In the genomic region with DNA sequence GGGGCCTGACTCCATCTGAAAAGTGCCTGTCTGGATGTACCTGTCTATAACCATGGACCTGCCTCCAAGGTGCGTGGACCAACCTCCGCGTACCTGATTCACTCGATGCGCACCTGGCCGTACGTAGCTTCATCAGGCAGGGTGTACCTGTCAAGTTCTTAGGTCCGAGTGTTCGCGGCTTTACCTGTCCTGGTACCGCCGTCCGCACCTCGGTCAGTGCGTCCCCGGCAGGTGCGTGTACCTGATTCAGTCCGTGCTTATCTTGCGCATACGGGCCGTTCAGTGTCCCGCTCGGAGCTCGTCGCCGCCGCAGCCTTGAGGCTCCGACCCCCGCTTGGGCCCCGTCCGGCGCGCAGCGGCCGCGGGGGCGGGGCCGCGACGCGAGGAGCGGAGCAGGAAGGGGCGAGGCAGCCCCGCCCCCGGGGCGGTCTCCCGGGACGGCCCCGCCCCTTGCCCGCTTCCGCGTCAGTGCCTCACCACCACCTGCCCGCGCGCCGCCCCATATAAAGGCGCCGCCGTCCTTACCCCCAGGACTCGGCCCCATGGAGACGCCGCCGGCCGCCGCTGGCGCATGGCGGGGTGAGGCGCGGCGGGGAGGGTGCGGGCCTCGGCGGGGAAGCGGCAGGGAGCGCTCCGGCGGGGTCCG, we compare ENCODE assay signal across 8 cellular contexts. TPM values are rescaled to one million over a fixed set of nuclear protein-coding genes. Genes with fewer than 3 reads are reported as not detected.
DNase-seq lines count a peak whose midpoint lies in the region; ATAC-seq and TF ChIP-seq lines count a peak whose summit lies in the region.

A gene (plus strand): TSS at position 530 of the 646 bp plus-strand sequence. CDS start 917 bp downstream, outside the sequence.

- peak within 1 kb of the TSS; percentile 95 for H3K27ac Mint-ChIP-seq in activated T-helper 2 cell treated with anti-CD3 and anti-CD28 coated beads, Interferon-gamma antibody, Interleukin-2, Interleukin-4, amounts not matched to agents 10 μg/mL and 5 μg/mL and 100 μg/mL, durations not matched to agents 14 hours and 24 hours and 36 hours
- H3K27ac Mint-ChIP-seq in natural killer cell treated with Interleukin-12 subunit alpha and Interleukin-12 subunit beta and Interleukin-15 and Interleukin-18, amount 100 ng/mL, for 72 hours: peak within 1 kb of the TSS; percentile 99

- H3K4me2 ChIP-seq in KMS-11: peak within 1 kb of the TSS; percentile 99

- H3K27ac ChIP-seq in KMS-11 (peak within 1 kb of the TSS; percentile 63), RWPE1 (peak within 1 kb of the TSS; percentile 100)

- H3K79me2 ChIP-seq in KMS-11 (ENCODE audit: insufficient read depth, low read depth): peaks cover 48% of the 10 kb centered on the region

- H4K20me1 ChIP-seq in KMS-11 (ENCODE audit: insufficient read depth): 0 out of 2 replicates have a peak, but pooled peaks cover 3% of the 10 kb centered on the region

- TF ChIP-seq CTCF in KMS-11 (conservative IDR thresholded peaks at IDR 0.05; ENCODE audit: low read depth, low read length): no peak
- TF ChIP-seq CTCF in RWPE1 (conservative IDR thresholded peaks at IDR 0.05; ENCODE audit: low read depth): no peak
- no peak for TF ChIP-seq CTCF in fibroblast of pulmonary artery (IDR thresholded peaks at IDR 0.05; ENCODE audit: low read length, missing control alignments)

- H3K27me3 ChIP-seq in KMS-11 (ENCODE audit: insufficient read depth, low read depth): no peaks in the 10 kb centered on the region

- H2AFZ ChIP-seq in KMS-11 (ENCODE audit: low read depth): peak within 1 kb of the TSS; percentile 82

- H3K4me1 Mint-ChIP-seq in activated T-helper 2 cell treated with anti-CD3 and anti-CD28 coated beads, Interferon-gamma antibody, Interleukin-2, Interleukin-4, amounts not matched to agents 10 μg/mL and 5 μg/mL and 100 μg/mL, durations not matched to agents 14 hours and 24 hours and 36 hours (ENCODE audit: low read depth): peaks cover 40% of the 10 kb centered on the region
- H3K4me1 Mint-ChIP-seq in natural killer cell treated with Interleukin-12 subunit alpha and Interleukin-12 subunit beta and Interleukin-15 and Interleukin-18, amount 100 ng/mL, for 72 hours (ENCODE audit: low read depth in 2 of 2): peaks cover 54 to 60% of the 10 kb centered on the region in 2 donors

- H3K36me3 Mint-ChIP-seq in activated T-helper 2 cell treated with anti-CD3 and anti-CD28 coated beads, Interferon-gamma antibody, Interleukin-2, Interleukin-4, amounts not matched to agents 10 μg/mL and 5 μg/mL and 100 μg/mL, durations not matched to agents 14 hours and 24 hours and 36 hours (ENCODE audit: low read depth): peaks cover 43% of the 10 kb centered on the region
- H3K36me3 Mint-ChIP-seq in natural killer cell treated with Interleukin-12 subunit alpha and Interleukin-12 subunit beta and Interleukin-15 and Interleukin-18, amount 100 ng/mL, for 72 hours: peaks cover 28% of the 10 kb centered on the region

- no peaks in the 10 kb centered on the region; the same call in 1 of the 2 replicates for H3K36me3 ChIP-seq in KMS-11 (ENCODE audit: insufficient read depth)

- POLR2A ChIA-PET in RWPE1 (lab: Yijun Ruan, JAX; ENCODE audit: low non-redundant PET): interaction anchor here (0.7 to 4.8 kb wide), 2 partner anchors 8 to 11 kb away, joined by 3 to 19 read pairs; no protein-coding TSS in a partner anchor

- peak within 1 kb of the TSS; percentile 79 for H3K9ac ChIP-seq in KMS-11

- no peaks in the 10 kb centered on the region for H3K27me3 Mint-ChIP-seq in activated T-helper 2 cell treated with anti-CD3 and anti-CD28 coated beads, Interferon-gamma antibody, Interleukin-2, Interleukin-4, amounts not matched to agents 10 μg/mL and 5 μg/mL and 100 μg/mL, durations not matched to agents 14 hours and 24 hours and 36 hours (ENCODE audit: low read depth)
- H3K27me3 Mint-ChIP-seq in natural killer cell treated with Interleukin-12 subunit alpha and Interleukin-12 subunit beta and Interleukin-15 and Interleukin-18, amount 100 ng/mL, for 72 hours: no peaks in the 10 kb centered on the region

- peak; percentile 42 for ATAC-seq in GM21576 (IDR thresholded peaks at IDR 0.05; ENCODE audit: unreplicated experiment)
- ATAC-seq in natural killer cell treated with Interleukin-12 subunit alpha and Interleukin-12 subunit beta and Interleukin-15 and Interleukin-18, amount 100 ng/mL, for 72 hours: peak; percentile 83 to 85
- peak; percentile 60 for ATAC-seq in stimulated activated naive CD8-positive, alpha-beta T cell treated with anti-CD3 and anti-CD28 coated beads, Interleukin-15, Interleukin-2, amounts not matched to agents 100 U/mL and 50 U/mL, for 24 hours

- intact Hi-C loops in activated T-helper 2 cell treated with anti-CD3 and anti-CD28 coated beads, Interferon-gamma antibody, Interleukin-2, Interleukin-4, amounts not matched to agents 10 μg/mL and 5 μg/mL and 100 μg/mL, durations not matched to agents 14 hours and 24 hours and 36 hours (cut with micrococcal nuclease): loop anchor here (10.0 kb wide), 4 partner anchors 101 to 1721 kb away; a partner anchor contains a TSS

- no peaks in the 10 kb centered on the region for H3K9me3 Mint-ChIP-seq in activated T-helper 2 cell treated with anti-CD3 and anti-CD28 coated beads, Interferon-gamma antibody, Interleukin-2, Interleukin-4, amounts not matched to agents 10 μg/mL and 5 μg/mL and 100 μg/mL, durations not matched to agents 14 hours and 24 hours and 36 hours
- no peaks in the 10 kb centered on the region for H3K9me3 Mint-ChIP-seq in natural killer cell treated with Interleukin-12 subunit alpha and Interleukin-12 subunit beta and Interleukin-15 and Interleukin-18, amount 100 ng/mL, for 72 hours

- H3K4me1 ChIP-seq in KMS-11 (ENCODE audit: low read depth, poor library complexity, severe bottlenecking): peaks cover 43% of the 10 kb centered on the region

- peak within 1 kb of the TSS; percentile 96 for H3K4me3 Mint-ChIP-seq in activated T-helper 2 cell treated with anti-CD3 and anti-CD28 coated beads, Interferon-gamma antibody, Interleukin-2, Interleukin-4, amounts not matched to agents 10 μg/mL and 5 μg/mL and 100 μg/mL, durations not matched to agents 14 hours and 24 hours and 36 hours (ENCODE audit: low read depth)
- peak within 1 kb of the TSS; percentile 90 for H3K4me3 Mint-ChIP-seq in natural killer cell treated with Interleukin-12 subunit alpha and Interleukin-12 subunit beta and Interleukin-15 and Interleukin-18, amount 100 ng/mL, for 72 hours

- no peak within 1 kb of the TSS for H3K4me3 ChIP-seq in KMS-11 (IDR thresholded peaks at IDR 0.05; ENCODE audit: insufficient read depth, low read depth, low read length)
- peak within 1 kb of the TSS; percentile 80 for H3K4me3 ChIP-seq in fibroblast of pulmonary artery (replicated peaks; ENCODE audit: low read depth, low read length)

- CTCF ChIA-PET in RWPE1 (lab: Yijun Ruan, JAX): interaction anchor here (0.6 kb wide), 1 partner anchor 58 kb away, joined by 3 read pairs; no protein-coding TSS in a partner anchor

- DNase-seq in DMS 273 (lab: John Stamatoyannopoulos, UW; ENCODE audit: unreplicated experiment) (peak; percentile 95), RWPE1 (ENCODE audit: low spot score) (peak; percentile 93), fibroblast of pulmonary artery (ENCODE audit: low read depth) (peak; percentile 91)
- peak; percentile 86 for DNase-seq in activated T-helper 2 cell treated with anti-CD3 and anti-CD28 coated beads, Interferon-gamma antibody, Interleukin-2, Interleukin-4, amounts not matched to agents 10 μg/mL and 5 μg/mL and 100 μg/mL, durations not matched to agents 14 hours and 24 hours and 36 hours (ENCODE audit: low spot score)
- DNase-seq in natural killer cell treated with Interleukin-12 subunit alpha and Interleukin-12 subunit beta and Interleukin-15 and Interleukin-18, amount 100 ng/mL, for 72 hours (ENCODE audit: low spot score): peak; percentile 97
- peak; percentile 95 for DNase-seq in stimulated activated naive CD8-positive, alpha-beta T cell treated with anti-CD3 and anti-CD28 coated beads, Interleukin-15, Interleukin-2, amounts not matched to agents 100 U/mL and 50 U/mL, for 24 hours

RNA-seq across cellular contexts. Expression of the gene that starts here (rescaled TPM):
- total RNA-seq in activated T-helper 2 cell treated with anti-CD3 and anti-CD28 coated beads, Interferon-gamma antibody, Interleukin-2, Interleukin-4, amounts not matched to agents 10 μg/mL and 5 μg/mL and 100 μg/mL, durations not matched to agents 14 hours and 24 hours and 36 hours: 23.6 and 25.3 TPM in 2 replicates
- 100 to 1,000 TPM; 109 to 198 TPM for total RNA-seq in natural killer cell treated with Interleukin-12 subunit alpha and Interleukin-12 subunit beta and Interleukin-15 and Interleukin-18, amount 100 ng/mL, for 72 hours
